Comparison of ENCODE assay signal across 10 cellular contexts in the genomic region with DNA sequence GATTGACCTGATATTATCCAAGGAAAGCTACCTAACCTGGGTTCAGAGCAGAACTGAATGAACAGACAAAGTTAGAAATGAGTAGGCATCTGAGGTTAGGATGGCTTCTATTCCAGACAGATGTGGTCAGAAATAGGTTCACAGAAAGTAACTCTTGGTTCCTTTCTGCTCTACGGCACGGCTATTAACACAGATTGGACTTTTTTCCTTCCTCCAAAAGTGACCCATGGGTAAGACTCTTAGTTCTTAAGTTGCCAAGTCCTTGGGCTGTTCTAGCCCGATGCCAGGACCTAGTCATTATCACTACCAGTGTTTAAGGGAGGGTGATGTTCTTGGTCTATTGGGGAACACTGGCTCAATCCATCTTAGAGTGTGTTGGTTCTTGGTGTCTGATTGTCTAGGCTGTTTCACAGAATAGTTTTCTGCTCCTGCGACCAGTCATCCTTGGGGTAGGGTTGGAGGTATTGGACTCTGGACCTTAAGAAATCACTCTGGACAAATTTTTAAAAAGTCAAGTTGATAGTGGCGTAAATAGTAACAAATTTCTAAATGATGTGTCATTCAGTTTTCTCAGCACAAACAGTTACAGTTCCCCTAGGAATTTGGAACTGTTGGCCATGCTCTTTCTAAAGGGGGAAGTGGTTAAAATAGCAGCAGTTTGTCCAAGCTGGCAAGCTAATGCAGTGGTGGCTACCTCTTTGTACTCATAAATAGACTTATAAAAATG.
DNase-seq lines count a peak whose midpoint lies in the region; TF ChIP-seq lines count a peak whose summit lies in the region.
"Had no signal": no experiment of that assay in that cellular context is flagged by ENCODE, and none has a peak within 500 bp of the region (broad histone marks: within the 10 kb centered on the region; RNA-seq: fewer than 3 reads in every experiment).

No MANE protein-coding gene starts in this region.

- H3K27me3 Mint-ChIP-seq in Calu3 (ENCODE audit: unreplicated experiment), result no peaks in the 10 kb centered on the region
- peaks cover 2% of the 10 kb centered on the region for H3K27me3 Mint-ChIP-seq in endothelial cell (ENCODE audit: unreplicated experiment)

- no peaks in the 10 kb centered on the region for H3K36me3 ChIP-seq in sigmoid colon
- H3K36me3 ChIP-seq: neutrophil had no signal

- intact Hi-C loops in sigmoid colon (cut with DNase I), result no loop called here
- intact Hi-C loops in Calu3 (cut with micrococcal nuclease; ENCODE audit: unreplicated experiment), result no loop called here

- TF ChIP-seq POLR2A in sigmoid colon (IDR thresholded peaks at IDR 0.05), result no peak

- H3K4me3 Mint-ChIP-seq in Calu3 (ENCODE audit: low read depth, unreplicated experiment) (no peak overlapping the region), endothelial cell (ENCODE audit: unreplicated experiment) (no peak overlapping the region)
- H3K4me3 Mint-ChIP-seq: brain had no signal

- peak overlapping the region in 1 of 4 donors; percentile 46 for H3K27ac ChIP-seq in sigmoid colon
- H3K27ac ChIP-seq: neutrophil had no signal

- no peaks in the 10 kb centered on the region for H3K27me3 ChIP-seq in sigmoid colon
- H3K27me3 ChIP-seq: neutrophil had no signal

- peak in 1 of 4 donors; percentile 6 for TF ChIP-seq EP300 in sigmoid colon (IDR thresholded peaks at IDR 0.05)

- no peak overlapping the region for H3K27ac Mint-ChIP-seq in Calu3 (ENCODE audit: unreplicated experiment)
- H3K27ac Mint-ChIP-seq in endothelial cell (ENCODE audit: unreplicated experiment), result no peak overlapping the region
- H3K27ac Mint-ChIP-seq: brain had no signal

- in situ Hi-C loops in SK-MEL-5 (cut with HindIII; ENCODE audit: low pct_unique_long_range_greater_than_20kb, low sequenced_read_pairs), result no loop called here

- no peaks in the 10 kb centered on the region for H3K36me3 Mint-ChIP-seq in Calu3 (ENCODE audit: insufficient read depth, unreplicated experiment)
- H3K36me3 Mint-ChIP-seq in endothelial cell (ENCODE audit: low read depth, unreplicated experiment), result no peaks in the 10 kb centered on the region
- H3K36me3 Mint-ChIP-seq: brain had no signal

- H3K9me3 Mint-ChIP-seq in Calu3 (ENCODE audit: low read depth, unreplicated experiment) (no peaks in the 10 kb centered on the region), endothelial cell (ENCODE audit: unreplicated experiment) (no peaks in the 10 kb centered on the region)

- no TSS peak for BruUV-seq in Calu3 (replicated peaks; lab: Mats Ljungman, UMichigan)

- no peaks in the 10 kb centered on the region for H3K4me1 ChIP-seq in sigmoid colon

- H3K9me3 ChIP-seq in sigmoid colon, result no peaks in the 10 kb centered on the region
- H3K9me3 ChIP-seq: neutrophil had no signal

- peak; percentile 40 for DNase-seq in GDM1 (lab: John Stamatoyannopoulos, UW)
- peak; percentile 89 for DNase-seq in HCEC 1CT
- peak; percentile 15 for DNase-seq in SK-MEL-5 (ENCODE audit: low read depth, low spot score)
- peak; percentile 75 for DNase-seq in myocyte (ENCODE audit: low read depth)
- no peak for DNase-seq in cortex of kidney (lab: John Stamatoyannopoulos, UW)
- DNase-seq in sigmoid colon, result no peak
- DNase-seq in Calu3, result no peak
- no peak for DNase-seq in endothelial cell (ENCODE audit: low spot score)

- no peaks in the 10 kb centered on the region for H3K4me1 Mint-ChIP-seq in Calu3 (ENCODE audit: low read depth, unreplicated experiment)
- no peaks in the 10 kb centered on the region for H3K4me1 Mint-ChIP-seq in endothelial cell (ENCODE audit: unreplicated experiment)

- no peak overlapping the region for H3K4me3 ChIP-seq in sigmoid colon

- 60 to 74% methylated on average over 5 of the region's 5 CpGs for WGBS in sigmoid colon, 2 donors

- CTCF ChIA-PET in Calu3 (lab: Charles Lee), result no interaction called here

- TF ChIP-seq CTCF in sigmoid colon (IDR thresholded peaks at IDR 0.05) (no peak), Calu3 (IDR thresholded peaks at IDR 0.05; ENCODE audit: unreplicated experiment) (no peak), endothelial cell (IDR thresholded peaks at IDR 0.05; ENCODE audit: unreplicated experiment) (no peak)

Comparison
In these comparisons a context has a peak if more than half of its experiments do, and no peak if none do; other contexts are left out.
1. DNase-seq: peak in GDM1 (single experiment), HCEC 1CT (single experiment), SK-MEL-5 (single experiment) and myocyte (single experiment); none in cortex of kidney (single experiment), sigmoid colon (single experiment), Calu3 (single experiment) and endothelial cell (single experiment).